Comparison of ENCODE assay signal across 1 cellular context in genomic region chr11:62632492-62632891, GRCh38.
TF ChIP-seq lines count a peak whose summit lies in the region.

No MANE protein-coding gene starts in this region.

TF ChIP-seq in endothelial cell of umbilical vein, 7 proteins besides CTCF, POLR2A, EP300 and RAD21:
- TF ChIP-seq FOS (IDR thresholded peaks at IDR 0.05; ENCODE audit: borderline replicate concordance, insufficient read depth, low read length) (no peak), GATA2 (IDR thresholded peaks at IDR 0.05; ENCODE audit: insufficient read depth, insufficient read length, low read depth, low read length) (no peak), POLR2AphosphoS5 (IDR thresholded peaks at IDR 0.05; ENCODE audit: insufficient read depth, low read depth, low read length) (no peak), EZH2 (IDR thresholded peaks at IDR 0.05; ENCODE audit: borderline replicate concordance, low read depth, low read length, severe bottlenecking) (no peak), MYC (IDR thresholded peaks at IDR 0.05; ENCODE audit: low read depth, low read length) (no peak), JUN (IDR thresholded peaks at IDR 0.05; ENCODE audit: borderline replicate concordance, insufficient read depth, insufficient read length, low read depth) (no peak)
- TF ChIP-seq, protein P1, sequence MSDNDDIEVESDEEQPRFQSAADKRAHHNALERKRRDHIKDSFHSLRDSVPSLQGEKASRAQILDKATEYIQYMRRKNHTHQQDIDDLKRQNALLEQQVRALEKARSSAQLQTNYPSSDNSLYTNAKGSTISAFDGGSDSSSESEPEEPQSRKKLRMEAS (IDR thresholded peaks at IDR 0.05; ENCODE audit: insufficient read depth, insufficient read length): no peak
TF ChIP-seq in endothelial cell of umbilical vein: peak in this region for 0.
